In genomic region chr6:144870796-144871195, GRCh38 we compare ENCODE assay signal across 24 cellular contexts.
"Had no signal": no experiment of that assay in that cellular context is flagged by ENCODE, and none has a peak within 500 bp of the region (broad histone marks: within the 10 kb centered on the region; RNA-seq: fewer than 3 reads in every experiment).

No MANE protein-coding gene starts in this region.

- H3K27ac ChIP-seq: adrenal gland, SK-N-MC, WERI-Rb-1 had no signal

- H3K9me3 ChIP-seq: adrenal gland had no signal

- ATAC-seq: activated CD4-positive, CD25-positive, alpha-beta regulatory T cell treated with anti-CD3 and anti-CD28 coated beads, Interleukin-2, amount 50 U/mL, for 24 hours; activated CD8-positive, alpha-beta T cell treated with anti-CD3 and anti-CD28 coated beads for 36 hours; activated T-cell treated with anti-CD3 and anti-CD28 coated beads, Interleukin-2, amount 50 U/mL, for 72 hours; Panc1; Right ventricle myocardium inferior; T-cell had no signal

- H3K4me3 ChIP-seq: adrenal gland, SK-N-MC had no signal

- H3K27ac Mint-ChIP-seq: activated CD8-positive, alpha-beta T cell treated with anti-CD3 and anti-CD28 coated beads for 36 hours; activated naive CD4-positive, alpha-beta T cell treated with anti-CD3 and anti-CD28 coated beads, Interleukin-2, amount 10 ng/mL, durations not matched to agents 7 days and 5 days; activated naive CD8-positive, alpha-beta T cell treated with anti-CD3 and anti-CD28 coated beads for 36 hours; activated T-cell treated with anti-CD3 and anti-CD28 coated beads, Interleukin-2, amount 50 U/mL, for 72 hours; activated T-helper 2 cell treated with anti-CD3 and anti-CD28 coated beads, Interferon-gamma antibody, Interleukin-2, Interleukin-4, amounts not matched to agents 10 μg/mL and 5 μg/mL and 100 μg/mL, durations not matched to agents 14 hours and 24 hours and 36 hours; T-cell had no signal

- DNase-seq: activated CD4-positive, alpha-beta T cell treated with anti-CD3 and anti-CD28 coated beads for 4 hours; activated CD8-positive, alpha-beta memory T cell treated with anti-CD3 and anti-CD28 coated beads, Interleukin-2, amount 50 U/mL, for 4 hours; activated CD8-positive, alpha-beta T cell treated with anti-CD3 and anti-CD28 coated beads for 36 hours; activated gamma-delta T cell treated with Interleukin-2 at 50 U/mL for 16 hours; activated naive CD4-positive, alpha-beta T cell treated with anti-CD3 and anti-CD28 coated beads, Interleukin-2, amount 10 ng/mL, durations not matched to agents 7 days and 5 days; activated naive CD8-positive, alpha-beta T cell treated with anti-CD3 and anti-CD28 coated beads for 36 hours; activated T-cell treated with anti-CD3 and anti-CD28 coated beads, Interleukin-2, amount 50 U/mL, for 72 hours; adrenal gland; anterior cingulate cortex; NCI-H1048; NCI-H1930; NCI-H2171; NCI-H345; NCI-H510A; NCI-H526 treated with DMSO at 0.1 percent for 48 hours; OCI-M1; RPMI8226; T-cell had no signal

- H3K27me3 Mint-ChIP-seq: activated CD8-positive, alpha-beta T cell treated with anti-CD3 and anti-CD28 coated beads for 36 hours; activated naive CD8-positive, alpha-beta T cell treated with anti-CD3 and anti-CD28 coated beads for 36 hours had no signal

- H3K4me3 Mint-ChIP-seq: activated CD8-positive, alpha-beta T cell treated with anti-CD3 and anti-CD28 coated beads for 36 hours; activated naive CD4-positive, alpha-beta T cell treated with anti-CD3 and anti-CD28 coated beads, Interleukin-2, amount 10 ng/mL, durations not matched to agents 7 days and 5 days; activated naive CD8-positive, alpha-beta T cell treated with anti-CD3 and anti-CD28 coated beads for 36 hours; activated T-cell treated with anti-CD3 and anti-CD28 coated beads, Interleukin-2, amount 50 U/mL, for 72 hours; T-cell had no signal

- H3K9me3 Mint-ChIP-seq: activated CD8-positive, alpha-beta T cell treated with anti-CD3 and anti-CD28 coated beads for 36 hours; activated naive CD8-positive, alpha-beta T cell treated with anti-CD3 and anti-CD28 coated beads for 36 hours had no signal

- H3K4me1 Mint-ChIP-seq: activated naive CD4-positive, alpha-beta T cell treated with anti-CD3 and anti-CD28 coated beads, Interleukin-2, amount 10 ng/mL, durations not matched to agents 7 days and 5 days had no signal

- H3K36me3 Mint-ChIP-seq: activated naive CD4-positive, alpha-beta T cell treated with anti-CD3 and anti-CD28 coated beads, Interleukin-2, amount 10 ng/mL, durations not matched to agents 7 days and 5 days; activated naive CD8-positive, alpha-beta T cell treated with anti-CD3 and anti-CD28 coated beads for 36 hours; T-cell had no signal

- H3K27me3 ChIP-seq: adrenal gland had no signal

- H3K36me3 ChIP-seq: adrenal gland, WERI-Rb-1 had no signal
